Comparison of ENCODE assay signal across 8 cellular contexts in genomic region chr6:37005827-37006514, GRCh38. TPM values are rescaled to one million over a fixed set of nuclear protein-coding genes. Genes with fewer than 3 reads are reported as not detected.
DNase-seq lines count a peak whose midpoint lies in the region; ATAC-seq and TF ChIP-seq lines count a peak whose summit lies in the region.

No MANE protein-coding gene starts in this region.

- H3K4me1 Mint-ChIP-seq in activated CD4-positive, alpha-beta T cell treated with anti-CD3 and anti-CD28 coated beads, Interleukin-2, amount 10 ng/mL, durations not matched to agents 7 days and 5 days, result peaks cover 22% of the 10 kb centered on the region

- no peak for TF ChIP-seq CTCF in dorsolateral prefrontal cortex (IDR thresholded peaks at IDR 0.05 in 54 of 56, conservative IDR thresholded peaks at IDR 0.05 in 2 of 56; ENCODE audit: low read depth in 1 of 56, partially characterized antibody in 56 of 56)

- no peak for DNase-seq in activated CD4-positive, alpha-beta T cell treated with anti-CD3 and anti-CD28 coated beads, Interleukin-2, amount 10 ng/mL, durations not matched to agents 7 days and 5 days
- DNase-seq in activated CD4-positive, alpha-beta T cell treated with anti-CD3 and anti-CD28 coated beads for 4 hours, result no peak
- DNase-seq in dorsolateral prefrontal cortex (no peak), medulla oblongata (ENCODE audit: extremely low spot score) (no peak)
- DNase-seq in activated naive CD4-positive, alpha-beta T cell treated with anti-CD3 and anti-CD28 coated beads, Interleukin-2, amount 50 U/mL, for 16 hours, result no peak

- no peaks in the 10 kb centered on the region for H3K36me3 Mint-ChIP-seq in activated CD4-positive, alpha-beta T cell treated with anti-CD3 and anti-CD28 coated beads, Interleukin-2, amount 10 ng/mL, durations not matched to agents 7 days and 5 days (ENCODE audit: low read depth)

- H3K27ac ChIP-seq in dorsolateral prefrontal cortex (peak overlapping the region in 15 of 59 donors; percentile 6 to 56 (median 36)), subcutaneous abdominal adipose tissue (ENCODE audit: low read depth, low read length) (peak overlapping the region; percentile 16)

- POLR2A ChIA-PET in activated CD4-positive, alpha-beta T cell treated with anti-CD3 and anti-CD28 coated beads, Interleukin-2, amount 10 ng/mL, durations not matched to agents 7 days and 5 days (lab: Charles Lee), result interaction anchor here (0.5 kb wide), 1 partner anchor 141 kb away, joined by 3 read pairs; no protein-coding TSS in a partner anchor

- intact Hi-C loops in dorsolateral prefrontal cortex (cut with DNase I), result no loop called here

- CTCF ChIA-PET in activated CD4-positive, alpha-beta T cell treated with anti-CD3 and anti-CD28 coated beads, Interleukin-2, amount 10 ng/mL, durations not matched to agents 7 days and 5 days (lab: Charles Lee), result interaction anchor here (0.5 to 3.2 kb wide), 8 partner anchors 10 to 249 kb away, joined by 3 to 40 read pairs (median 6); partner anchors contain the start of gene PPIL1

- ATAC-seq in HG03280 (IDR thresholded peaks at IDR 0.05; ENCODE audit: unreplicated experiment), result peak; percentile 9
- no peak for ATAC-seq in HG02678 (IDR thresholded peaks at IDR 0.05; ENCODE audit: unreplicated experiment)

- H3K27me3 ChIP-seq in dorsolateral prefrontal cortex (no peaks in the 10 kb centered on the region), subcutaneous abdominal adipose tissue (ENCODE audit: control insufficient read depth in 5 of 5, insufficient read depth in 4 of 5, low read length in 5 of 5) (no peaks in the 10 kb centered on the region)

- peaks cover 2% of the 10 kb centered on the region for H3K27me3 Mint-ChIP-seq in activated CD4-positive, alpha-beta T cell treated with anti-CD3 and anti-CD28 coated beads, Interleukin-2, amount 10 ng/mL, durations not matched to agents 7 days and 5 days

- peak overlapping the region; percentile 26 for H3K4me3 Mint-ChIP-seq in activated CD4-positive, alpha-beta T cell treated with anti-CD3 and anti-CD28 coated beads, Interleukin-2, amount 10 ng/mL, durations not matched to agents 7 days and 5 days

- H3K9ac ChIP-seq in subcutaneous abdominal adipose tissue (ENCODE audit: low read length in 5 of 5), result peak overlapping the region in 3 of 5 donors; percentile 19 to 66 (median 35)

- peaks cover 3 to 15% (median 9%) of the 10 kb centered on the region in 5 donors for H3K4me1 ChIP-seq in subcutaneous abdominal adipose tissue (ENCODE audit: control insufficient read depth in 5 of 5, insufficient read depth in 5 of 5, low read length in 5 of 5)

- no peaks in the 10 kb centered on the region for H3K9me3 ChIP-seq in subcutaneous abdominal adipose tissue (ENCODE audit: control insufficient read depth in 5 of 5, low read length in 5 of 5)

- H3K4me3 ChIP-seq in dorsolateral prefrontal cortex (peak overlapping the region in 51 of 59 donors; percentile 1 to 61 (median 37)), subcutaneous abdominal adipose tissue (ENCODE audit: low read depth in 1 of 5, low read length in 5 of 5) (peak overlapping the region; percentile 48 to 69 (median 58))

- no peaks in the 10 kb centered on the region for H3K9me3 Mint-ChIP-seq in activated CD4-positive, alpha-beta T cell treated with anti-CD3 and anti-CD28 coated beads, Interleukin-2, amount 10 ng/mL, durations not matched to agents 7 days and 5 days

- peak overlapping the region; percentile 75 for H3K27ac Mint-ChIP-seq in activated CD4-positive, alpha-beta T cell treated with anti-CD3 and anti-CD28 coated beads, Interleukin-2, amount 10 ng/mL, durations not matched to agents 7 days and 5 days

- H3K36me3 ChIP-seq in subcutaneous abdominal adipose tissue (ENCODE audit: control insufficient read depth in 5 of 5, insufficient read depth in 5 of 5, low read length in 5 of 5), result peaks cover 0 to 5% (median 0%) of the 10 kb centered on the region in 5 donors

RNA-seq across cellular contexts. Expression of gene FGD2, which starts 0.5 kb away (rescaled TPM):
- 1 to 10 TPM; 1.5 to 2.1 TPM for total RNA-seq in activated CD4-positive, alpha-beta T cell treated with anti-CD3 and anti-CD28 coated beads, Interleukin-2, amount 10 ng/mL, durations not matched to agents 7 days and 5 days
- total RNA-seq in dorsolateral prefrontal cortex, result 10 to 100 TPM in 98 of 120 experiments, 1 to 10 TPM in 22; 5.1 to 40.1 (median 14.1) TPM

RNA-seq across cellular contexts. Expression of gene MTCH1, which starts 20.0 kb away (rescaled TPM):
- total RNA-seq in activated CD4-positive, alpha-beta T cell treated with anti-CD3 and anti-CD28 coated beads, Interleukin-2, amount 10 ng/mL, durations not matched to agents 7 days and 5 days, result 100 to 1,000 TPM in 1 of 2 experiments, 10 to 100 TPM in 1; 94.7 to 107 TPM
- total RNA-seq in dorsolateral prefrontal cortex, result 100 to 1,000 TPM; 246 to 500 (median 376) TPM

RNA-seq across cellular contexts. Expression of gene PI16, which starts 51.4 kb away (rescaled TPM):
- 10 to 100 TPM; 13.5 to 15.1 TPM for total RNA-seq in activated CD4-positive, alpha-beta T cell treated with anti-CD3 and anti-CD28 coated beads, Interleukin-2, amount 10 ng/mL, durations not matched to agents 7 days and 5 days
- total RNA-seq in dorsolateral prefrontal cortex, result 10 to 100 TPM in 99 of 120 experiments, 1 to 10 TPM in 21; 3.1 to 69.5 (median 16.1) TPM
